Comparison of ENCODE assay signal across 17 cellular contexts in genomic region chr10:11317936-11318670, GRCh38.
A peak's percentile ranks its signal among the peaks of the same experiment; 100 is the strongest.
DNase-seq lines count a peak whose midpoint lies in the region; ATAC-seq lines count a peak whose summit lies in the region.
"Had no signal": no experiment of that assay in that cellular context is flagged by ENCODE, and none has a peak within 500 bp of the region (broad histone marks: within the 10 kb centered on the region; RNA-seq: fewer than 3 reads in every experiment).

No MANE protein-coding gene starts in this region.

- no peak for ATAC-seq in stimulated activated naive CD8-positive, alpha-beta T cell treated with anti-CD3 and anti-CD28 coated beads, Interleukin-15, Interleukin-2, amounts not matched to agents 100 U/mL and 50 U/mL, for 24 hours
- no peak for ATAC-seq in HG02763 (IDR thresholded peaks at IDR 0.05; ENCODE audit: unreplicated experiment)
- ATAC-seq: left lung, pancreas, Right ventricle myocardium inferior had no signal

- no peak overlapping the region for H3K4me3 Mint-ChIP-seq in stimulated activated naive CD8-positive, alpha-beta T cell treated with anti-CD3 and anti-CD28 coated beads, Interleukin-15, Interleukin-2, amounts not matched to agents 100 ng/mL and 50 ng/mL, for 24 hours
- no peak overlapping the region for H3K4me3 Mint-ChIP-seq in activated T-helper 2 cell treated with anti-CD3 and anti-CD28 coated beads, Interferon-gamma antibody, Interleukin-2, Interleukin-4, amounts not matched to agents 10 μg/mL and 5 μg/mL and 100 μg/mL, durations not matched to agents 14 hours and 24 hours and 36 hours (ENCODE audit: low read depth)
- peak overlapping the region in 1 of 5 donors; percentile 18 for H3K4me3 Mint-ChIP-seq in immature natural killer cell
- H3K4me3 Mint-ChIP-seq: dendritic cell treated with granulocyte-macrophage colony-stimulating factor and Interleukin-4, amounts not matched to agents 40 ng/mL and 50 ng/mL, for 4 days had no signal

- peak overlapping the region; percentile 85 for H3K27ac Mint-ChIP-seq in stimulated activated naive CD8-positive, alpha-beta T cell treated with anti-CD3 and anti-CD28 coated beads, Interleukin-15, Interleukin-2, amounts not matched to agents 100 ng/mL and 50 ng/mL, for 24 hours
- H3K27ac Mint-ChIP-seq in activated T-helper 2 cell treated with anti-CD3 and anti-CD28 coated beads, Interferon-gamma antibody, Interleukin-2, Interleukin-4, amounts not matched to agents 10 μg/mL and 5 μg/mL and 100 μg/mL, durations not matched to agents 14 hours and 24 hours and 36 hours, result peak overlapping the region; percentile 43
- H3K27ac Mint-ChIP-seq in immature natural killer cell, result peak overlapping the region; percentile 67 to 82 (median 74)
- H3K27ac Mint-ChIP-seq: dendritic cell treated with granulocyte-macrophage colony-stimulating factor and Interleukin-4, amounts not matched to agents 40 ng/mL and 50 ng/mL, for 4 days had no signal

- peaks cover 88% of the 10 kb centered on the region for H3K36me3 Mint-ChIP-seq in stimulated activated naive CD8-positive, alpha-beta T cell treated with anti-CD3 and anti-CD28 coated beads, Interleukin-15, Interleukin-2, amounts not matched to agents 100 ng/mL and 50 ng/mL, for 24 hours (ENCODE audit: low read depth)
- H3K36me3 Mint-ChIP-seq in activated T-helper 2 cell treated with anti-CD3 and anti-CD28 coated beads, Interferon-gamma antibody, Interleukin-2, Interleukin-4, amounts not matched to agents 10 μg/mL and 5 μg/mL and 100 μg/mL, durations not matched to agents 14 hours and 24 hours and 36 hours (ENCODE audit: low read depth), result peaks cover 94% of the 10 kb centered on the region
- H3K36me3 Mint-ChIP-seq in immature natural killer cell, result peaks cover 21 to 81% (median 57%) of the 10 kb centered on the region in 3 donors

- no peaks in the 10 kb centered on the region for H3K27me3 Mint-ChIP-seq in stimulated activated naive CD8-positive, alpha-beta T cell treated with anti-CD3 and anti-CD28 coated beads, Interleukin-15, Interleukin-2, amounts not matched to agents 100 ng/mL and 50 ng/mL, for 24 hours
- no peaks in the 10 kb centered on the region for H3K27me3 Mint-ChIP-seq in activated T-helper 2 cell treated with anti-CD3 and anti-CD28 coated beads, Interferon-gamma antibody, Interleukin-2, Interleukin-4, amounts not matched to agents 10 μg/mL and 5 μg/mL and 100 μg/mL, durations not matched to agents 14 hours and 24 hours and 36 hours (ENCODE audit: low read depth)
- peaks cover 11 to 51% (median 46%) of the 10 kb centered on the region in 3 donors for H3K27me3 Mint-ChIP-seq in immature natural killer cell (ENCODE audit: low read depth in 3 of 3)
- H3K27me3 Mint-ChIP-seq: dendritic cell treated with granulocyte-macrophage colony-stimulating factor and Interleukin-4, amounts not matched to agents 40 ng/mL and 50 ng/mL, for 4 days had no signal

- no peak for DNase-seq in stimulated activated naive CD8-positive, alpha-beta T cell treated with anti-CD3 and anti-CD28 coated beads, Interleukin-15, Interleukin-2, amounts not matched to agents 100 U/mL and 50 U/mL, for 24 hours
- no peak for DNase-seq in activated T-helper 2 cell treated with anti-CD3 and anti-CD28 coated beads, Interferon-gamma antibody, Interleukin-2, Interleukin-4, amounts not matched to agents 10 μg/mL and 5 μg/mL and 100 μg/mL, durations not matched to agents 14 hours and 24 hours and 36 hours (ENCODE audit: low spot score)
- DNase-seq in immature natural killer cell, result no peak
- no peak for DNase-seq in AG08396 (ENCODE audit: low spot score)
- DNase-seq in DMS53 treated with DMSO at 0.1 percent for 48 hours (lab: John Stamatoyannopoulos, UW; ENCODE audit: unreplicated experiment), result no peak
- DNase-seq: activated T-cell treated with anti-CD3 and anti-CD28 coated beads, Interleukin-2, amount 50 U/mL, for 48 hours; AML-193; H7; left lung; NCI-H2029 treated with DMSO at 0.1 percent for 48 hours; NCI-H510A treated with DMSO at 0.1 percent for 48 hours; pancreas; testis had no signal

- no peaks in the 10 kb centered on the region for H3K9me3 Mint-ChIP-seq in stimulated activated naive CD8-positive, alpha-beta T cell treated with anti-CD3 and anti-CD28 coated beads, Interleukin-15, Interleukin-2, amounts not matched to agents 100 ng/mL and 50 ng/mL, for 24 hours
- no peaks in the 10 kb centered on the region for H3K9me3 Mint-ChIP-seq in activated T-helper 2 cell treated with anti-CD3 and anti-CD28 coated beads, Interferon-gamma antibody, Interleukin-2, Interleukin-4, amounts not matched to agents 10 μg/mL and 5 μg/mL and 100 μg/mL, durations not matched to agents 14 hours and 24 hours and 36 hours
- H3K9me3 Mint-ChIP-seq in immature natural killer cell, result no peaks in the 10 kb centered on the region
- H3K9me3 Mint-ChIP-seq: dendritic cell treated with granulocyte-macrophage colony-stimulating factor and Interleukin-4, amounts not matched to agents 40 ng/mL and 50 ng/mL, for 4 days had no signal

- intact Hi-C loops in activated T-helper 2 cell treated with anti-CD3 and anti-CD28 coated beads, Interferon-gamma antibody, Interleukin-2, Interleukin-4, amounts not matched to agents 10 μg/mL and 5 μg/mL and 100 μg/mL, durations not matched to agents 14 hours and 24 hours and 36 hours (cut with micrococcal nuclease), result no loop called here

- H3K4me1 Mint-ChIP-seq in stimulated activated naive CD8-positive, alpha-beta T cell treated with anti-CD3 and anti-CD28 coated beads, Interleukin-15, Interleukin-2, amounts not matched to agents 100 ng/mL and 50 ng/mL, for 24 hours (ENCODE audit: low read depth), result peaks cover 58% of the 10 kb centered on the region
- peaks cover 47% of the 10 kb centered on the region for H3K4me1 Mint-ChIP-seq in activated T-helper 2 cell treated with anti-CD3 and anti-CD28 coated beads, Interferon-gamma antibody, Interleukin-2, Interleukin-4, amounts not matched to agents 10 μg/mL and 5 μg/mL and 100 μg/mL, durations not matched to agents 14 hours and 24 hours and 36 hours (ENCODE audit: low read depth)
- peaks cover 39 to 91% of the 10 kb centered on the region in 2 donors for H3K4me1 Mint-ChIP-seq in immature natural killer cell
